11 cellular contexts compared by ENCODE assay signal in genomic region chr2:237132799-237133198, GRCh38. TPM values are rescaled to one million over a fixed set of nuclear protein-coding genes. Genes with fewer than 3 reads are reported as not detected.
DNase-seq lines count a peak whose midpoint lies in the region; ATAC-seq and TF ChIP-seq lines count a peak whose summit lies in the region.
"Had no signal": no experiment of that assay in that cellular context is flagged by ENCODE, and none has a peak within 500 bp of the region (broad histone marks: within the 10 kb centered on the region; RNA-seq: fewer than 3 reads in every experiment).

No MANE protein-coding gene starts in this region.

- no peak overlapping the region for H3K4me3 Mint-ChIP-seq in activated naive CD4-positive, alpha-beta T cell treated with anti-CD3 and anti-CD28 coated beads for 36 hours

- TF ChIP-seq CTCF in transverse colon (IDR thresholded peaks at IDR 0.05): peak in 3 of 5 experiments; percentile 14 to 24 (median 15)

- no peaks in the 10 kb centered on the region for H3K36me3 ChIP-seq in transverse colon

- ATAC-seq in esophagus mucosa: peak; percentile 27

- 37 to 46% methylated on average over 5 of the region's 5 CpGs for WGBS in transverse colon (ENCODE audit: low coverage in 1 of 2), 2 donors

- peaks cover 0 to 9% (median 3%) of the 10 kb centered on the region in 4 donors for H3K4me1 ChIP-seq in transverse colon

- DNase-seq in activated naive CD4-positive, alpha-beta T cell treated with anti-CD3 and anti-CD28 coated beads for 36 hours: peak; percentile 23
- DNase-seq in activated naive CD4-positive, alpha-beta T cell treated with anti-CD3 and anti-CD28 coated beads, Interleukin-2, amount 50 U/mL, for 16 hours: no peak
- DNase-seq in NCI-H526 (lab: John Stamatoyannopoulos, UW) (peak; percentile 5 to 70), transverse colon (no peak), ecto neural progenitor cell (ENCODE audit: low spot score) (no peak), glomerular visceral epithelial cell (ENCODE audit: extremely low spot score) (no peak), head of caudate nucleus (no peak)
- DNase-seq: central memory CD4-positive, alpha-beta T cell; GM23248; NCI-H1417 had no signal

- no peak overlapping the region for H3K27ac Mint-ChIP-seq in activated naive CD4-positive, alpha-beta T cell treated with anti-CD3 and anti-CD28 coated beads for 36 hours

- no peaks in the 10 kb centered on the region for H3K27me3 Mint-ChIP-seq in activated naive CD4-positive, alpha-beta T cell treated with anti-CD3 and anti-CD28 coated beads for 36 hours (ENCODE audit: low read depth)

- H3K27ac ChIP-seq in transverse colon: no peak overlapping the region
- H3K27ac ChIP-seq: GM23248 had no signal

- TF ChIP-seq EP300 in transverse colon (IDR thresholded peaks at IDR 0.05; ENCODE audit: low read depth): no peak

- H3K4me3 ChIP-seq in transverse colon: no peak overlapping the region
- H3K4me3 ChIP-seq: GM23248 had no signal

- no peaks in the 10 kb centered on the region for H3K4me1 Mint-ChIP-seq in activated naive CD4-positive, alpha-beta T cell treated with anti-CD3 and anti-CD28 coated beads for 36 hours (ENCODE audit: low read depth)

- H3K9me3 Mint-ChIP-seq in activated naive CD4-positive, alpha-beta T cell treated with anti-CD3 and anti-CD28 coated beads for 36 hours: no peaks in the 10 kb centered on the region

- TF ChIP-seq POLR2A in transverse colon (IDR thresholded peaks at IDR 0.05): no peak

- intact Hi-C loops in activated naive CD4-positive, alpha-beta T cell treated with anti-CD3 and anti-CD28 coated beads for 36 hours (cut with micrococcal nuclease): no loop called here
- intact Hi-C loops in transverse colon (cut with DNase I; ENCODE audit: low total_unique reads): no loop called here
- intact Hi-C loops in head of caudate nucleus (cut with DNase I): no loop called here

- no peaks in the 10 kb centered on the region for H3K27me3 ChIP-seq in transverse colon

- H3K36me3 Mint-ChIP-seq in activated naive CD4-positive, alpha-beta T cell treated with anti-CD3 and anti-CD28 coated beads for 36 hours (ENCODE audit: low read depth): no peaks in the 10 kb centered on the region

- CTCF ChIA-PET in activated naive CD4-positive, alpha-beta T cell treated with anti-CD3 and anti-CD28 coated beads for 36 hours (lab: Charles Lee): interaction anchor here (0.7 to 2.2 kb wide), 6 partner anchors 10 to 64 kb away, joined by 3 to 16 read pairs (median 4); no protein-coding TSS in a partner anchor

- no peaks in the 10 kb centered on the region for H3K9me3 ChIP-seq in transverse colon

- in situ Hi-C loops in transverse colon (cut with MboI; ENCODE audit: low pct_ligation_motif_present in 1 of 4, low pct_unique_long_range_greater_than_20kb in 1 of 4, low sequenced_read_pairs in 3 of 4): no loop called here

RNA-seq across cellular contexts. Expression of gene COPS8, which starts 47.1 kb away (rescaled TPM):
- total RNA-seq in activated naive CD4-positive, alpha-beta T cell treated with anti-CD3 and anti-CD28 coated beads for 36 hours: 10 to 100 TPM; 67.8 to 69.2 TPM
- total RNA-seq in esophagus mucosa (22.7 TPM), transverse colon (10 to 100 TPM; 10.3 to 43.0 (median 35.4) TPM)

Comparison
In these comparisons a context has a peak if more than half of its experiments do, and no peak if none do; other contexts are left out.
1. DNase-seq: peak in activated naive CD4-positive, alpha-beta T cell treated with anti-CD3 and anti-CD28 coated beads for 36 hours (single experiment) and NCI-H526 (2 of 2); none in activated naive CD4-positive, alpha-beta T cell treated with anti-CD3 and anti-CD28 coated beads, Interleukin-2, amount 50 U/mL, for 16 hours (single experiment), transverse colon (single experiment), ecto neural progenitor cell (single experiment), glomerular visceral epithelial cell (single experiment) and head of caudate nucleus (0 of 42).